6 cellular contexts compared by ENCODE assay signal in genomic region chr6:169702640-169703246, GRCh38. TPM values are rescaled to one million over a fixed set of nuclear protein-coding genes. Genes with fewer than 3 reads are reported as not detected.
DNase-seq lines count a peak whose midpoint lies in the region; ATAC-seq and TF ChIP-seq lines count a peak whose summit lies in the region.

No MANE protein-coding gene starts in this region.

- H3K27me3 ChIP-seq in Panc1 (ENCODE audit: control insufficient read depth, insufficient read depth, low read length): no peaks in the 10 kb centered on the region
- no peaks in the 10 kb centered on the region for H3K27me3 ChIP-seq in dorsolateral prefrontal cortex

- intact Hi-C loops in CD14-positive monocyte (cut with micrococcal nuclease) (loop anchor here (2.0 to 10.0 kb wide), 6 partner anchors 20 to 850 kb away; partner anchors contain the start of genes DYNLT2 (in 2 of the 2), ERMARD (in 2 of the 2), PSMB1 (in 2 of the 2) and TBP (in 2 of the 2)), Panc1 (cut with micrococcal nuclease; ENCODE audit: unreplicated experiment) (loop anchor here (5.0 kb wide), 1 partner anchor 745 kb away; no protein-coding TSS in a partner anchor), dorsolateral prefrontal cortex (cut with DNase I) (loop anchor here (1.0 to 5.0 kb wide), 3 partner anchors 20 to 850 kb away; partner anchors contain the start of genes PHF10 (in 1 of the 2), PSMB1 (in 1 of the 2) and TBP (in 1 of the 2))

- POLR2A ChIA-PET in Panc1 (lab: Charles Lee): interaction anchor here (2.2 kb wide), 1 partner anchor 19 kb away, joined by 5 read pairs; no protein-coding TSS in a partner anchor

- BruUV-seq in Panc1 (replicated peaks; lab: Mats Ljungman, UMichigan): no TSS peak

- ATAC-seq in GM21786 (IDR thresholded peaks at IDR 0.05; ENCODE audit: unreplicated experiment) (peak; percentile 11), Panc1 (peak; percentile 55)

- peaks cover 10 to 15% of the 10 kb centered on the region in 2 donors for H3K36me3 Mint-ChIP-seq in CD14-positive monocyte

- H3K27me3 Mint-ChIP-seq in CD14-positive monocyte (ENCODE audit: low read depth in 3 of 3): no peaks in the 10 kb centered on the region

- peaks cover 0 to 1% (median 0%) of the 10 kb centered on the region in 7 donors for H3K9me3 Mint-ChIP-seq in CD14-positive monocyte

- peaks cover 43% of the 10 kb centered on the region for H3K4me1 Mint-ChIP-seq in CD14-positive monocyte

- in situ Hi-C loops in Panc1 (cut with HindIII; ENCODE audit: low pct_unique_long_range_greater_than_20kb, low sequenced_read_pairs): no loop called here

- CTCF ChIA-PET in Panc1 (lab: Charles Lee): no interaction called here

- DNase-seq in CD14-positive monocyte (ENCODE audit: low spot score) (no peak), Panc1 (ENCODE audit: low read depth, low spot score) (no peak), dorsolateral prefrontal cortex (peak in 1 of 10 donors; percentile 10), putamen (ENCODE audit: low spot score) (peak; percentile 3), AML-193 (lab: John Stamatoyannopoulos, UW) (no peak)

- H3K9me3 ChIP-seq in Panc1 (ENCODE audit: control insufficient read depth, insufficient read depth, low read depth, low read length): no peaks in the 10 kb centered on the region

- H3K36me3 ChIP-seq in Panc1 (ENCODE audit: control insufficient read depth, insufficient read depth, low read length): peaks cover 43% of the 10 kb centered on the region

- peak overlapping the region; percentile 88 to 92 for H3K4me3 Mint-ChIP-seq in CD14-positive monocyte

- peak overlapping the region; percentile 85 to 93 (median 87) for H3K27ac Mint-ChIP-seq in CD14-positive monocyte

- peaks cover 32% of the 10 kb centered on the region for H3K4me1 ChIP-seq in Panc1 (ENCODE audit: control insufficient read depth, insufficient read depth, low read length)

- H3K27ac ChIP-seq in Panc1 (ENCODE audit: low read length) (peak overlapping the region; percentile 97), dorsolateral prefrontal cortex (peak overlapping the region in 57 of 59 donors; percentile 43 to 98 (median 91))

- TF ChIP-seq CTCF in CD14-positive monocyte (IDR thresholded peaks at IDR 0.05): no peak
- TF ChIP-seq CTCF in Panc1 (IDR thresholded peaks at IDR 0.05): no peak
- no peak for TF ChIP-seq CTCF in dorsolateral prefrontal cortex (IDR thresholded peaks at IDR 0.05 in 54 of 56, conservative IDR thresholded peaks at IDR 0.05 in 2 of 56; ENCODE audit: low read depth in 1 of 56, partially characterized antibody in 56 of 56)

- H3K4me3 ChIP-seq in Panc1 (ENCODE audit: low read depth in 2 of 2, low read length in 2 of 2): peak overlapping the region; percentile 85 to 100
- peak overlapping the region; percentile 68 to 99 (median 93) for H3K4me3 ChIP-seq in dorsolateral prefrontal cortex

RNA-seq across cellular contexts. Expression of gene C6orf120, which starts 0.8 kb away (rescaled TPM):
- polyA plus RNA-seq in CD14-positive monocyte: 10 to 100 TPM; 28.5 to 31.4 TPM
- total RNA-seq in Panc1 (2021; ENCODE audit: unreplicated experiment) (31.5 TPM), dorsolateral prefrontal cortex (10 to 100 TPM; 20.7 to 34.2 (median 27.7) TPM)
- 31.3 TPM for polyA plus RNA-seq in Panc1 (2012; ENCODE audit: insufficient read length)

RNA-seq across cellular contexts. Expression of gene WDR27, which starts 0.9 kb away (rescaled TPM):
- polyA plus RNA-seq in CD14-positive monocyte: 1 to 10 TPM in 1 of 2 donors, under 1 TPM in 1; 0.95 to 2.0 TPM
- 56.3 TPM for total RNA-seq in Panc1 (2021; ENCODE audit: unreplicated experiment)
- polyA plus RNA-seq in Panc1 (2012; ENCODE audit: insufficient read length): 45.5 TPM
- total RNA-seq in dorsolateral prefrontal cortex: 10 to 100 TPM; 35.8 to 79.9 (median 53.5) TPM

RNA-seq across cellular contexts. Expression of gene PHF10, which starts 21.6 kb away (rescaled TPM):
- polyA plus RNA-seq in CD14-positive monocyte: 1 to 10 TPM; 7.3 to 8.1 TPM
- total RNA-seq in Panc1 (2021; ENCODE audit: unreplicated experiment): 71.7 TPM
- 41.1 TPM for polyA plus RNA-seq in Panc1 (2012; ENCODE audit: insufficient read length)
- total RNA-seq in dorsolateral prefrontal cortex: 10 to 100 TPM; 38.8 to 98.3 (median 52.8) TPM

RNA-seq across cellular contexts. Expression of gene DYNLT2, which starts 48.6 kb away (rescaled TPM):
- under 1 TPM; 0.19 to 0.86 TPM for polyA plus RNA-seq in CD14-positive monocyte
- total RNA-seq in Panc1 (2021; ENCODE audit: unreplicated experiment) (2.1 TPM), dorsolateral prefrontal cortex (1 to 10 TPM; 1.4 to 6.6 (median 3.0) TPM)
- 0.87 TPM for polyA plus RNA-seq in Panc1 (2012; ENCODE audit: insufficient read length)

RNA-seq across cellular contexts. Expression of gene ERMARD, which starts 48.7 kb away (rescaled TPM):
- 10 to 100 TPM; 10.6 to 11.2 TPM for polyA plus RNA-seq in CD14-positive monocyte
- 38.5 TPM for total RNA-seq in Panc1 (2021; ENCODE audit: unreplicated experiment)
- polyA plus RNA-seq in Panc1 (2012; ENCODE audit: insufficient read length): 37.7 TPM
- total RNA-seq in dorsolateral prefrontal cortex: 10 to 100 TPM; 16.6 to 44.8 (median 27.1) TPM
